Comparison of ENCODE assay signal across 10 cellular contexts in genomic region chr11:66858186-66858938, GRCh38. TPM values are rescaled to one million over a fixed set of nuclear protein-coding genes. Genes with fewer than 3 reads are reported as not detected.
A peak's percentile ranks its signal among the peaks of the same experiment; 100 is the strongest.
DNase-seq lines count a peak whose midpoint lies in the region; ATAC-seq and TF ChIP-seq lines count a peak whose summit lies in the region.
"Had no signal": no experiment of that assay in that cellular context is flagged by ENCODE, and none has a peak within 500 bp of the region (broad histone marks: within the 10 kb centered on the region; RNA-seq: fewer than 3 reads in every experiment).

No MANE protein-coding gene starts in this region.

- H3K9me2 ChIP-seq in GM23248 (ENCODE audit: insufficient read depth): no peaks in the 10 kb centered on the region

- no peak for TF ChIP-seq CTCF in BE2C (IDR thresholded peaks at IDR 0.05; ENCODE audit: low read depth, low read length)
- TF ChIP-seq CTCF in mesothelial cell of epicardium (IDR thresholded peaks at IDR 0.05; ENCODE audit: unreplicated experiment): no peak

- peaks cover 10% of the 10 kb centered on the region; the same call in 1 of the 2 replicates for H3K79me2 ChIP-seq in GM23248 (ENCODE audit: insufficient read depth)

- no peaks in the 10 kb centered on the region for H3K27me3 ChIP-seq in BE2C
- no peaks in the 10 kb centered on the region for H3K27me3 ChIP-seq in GM23248 (replicated peaks; ENCODE audit: insufficient read depth)

- H3K36me3 ChIP-seq in BE2C: peaks cover 39% of the 10 kb centered on the region
- no peaks in the 10 kb centered on the region for H3K36me3 ChIP-seq in GM23248 (ENCODE audit: low read depth)

- no peaks in the 10 kb centered on the region for H4K20me1 ChIP-seq in GM23248 (ENCODE audit: insufficient read depth)

- peak overlapping the region; percentile 57 for H3K4me3 Mint-ChIP-seq in activated T-helper 17 cell treated with anti-CD3 and anti-CD28 coated beads, Interleukin-2, amount 50 U/mL, for 72 hours
- H3K4me3 Mint-ChIP-seq in mesothelial cell of epicardium: peak overlapping the region; percentile 68

- H3K9ac ChIP-seq in GM23248: no peak overlapping the region

- H3K4me1 ChIP-seq in BE2C: peaks cover 7% of the 10 kb centered on the region
- H3K4me1 ChIP-seq in GM23248 (ENCODE audit: insufficient read depth): peaks cover 6% of the 10 kb centered on the region; the same call in 1 of the 2 replicates

- H3K9me3 Mint-ChIP-seq in activated T-helper 17 cell treated with anti-CD3 and anti-CD28 coated beads, Interleukin-2, amount 50 U/mL, for 72 hours: no peaks in the 10 kb centered on the region
- no peaks in the 10 kb centered on the region for H3K9me3 Mint-ChIP-seq in mesothelial cell of epicardium

- DNase-seq in BE2C (peak; percentile 24), GM23248 (peak; percentile 10), mesothelial cell of epicardium (ENCODE audit: low spot score in 2 of 2, unreplicated experiment in 2 of 2) (no peak), T1000 (lab: John Stamatoyannopoulos, UW) (no peak), NCI-H146 treated with DMSO at 0.1 percent for 48 hours (lab: John Stamatoyannopoulos, UW; ENCODE audit: unreplicated experiment) (no peak), NCI-H146 (lab: John Stamatoyannopoulos, UW) (no peak)
- DNase-seq: activated CD4-positive, alpha-beta T cell treated with anti-CD3 and anti-CD28 coated beads for 1 hour; RPMI8226 had no signal

- no peak overlapping the region for H3K4me2 ChIP-seq in GM23248 (ENCODE audit: unreplicated experiment)

- no peak overlapping the region for H2AFZ ChIP-seq in GM23248

- H3K9me3 ChIP-seq in BE2C (no peaks in the 10 kb centered on the region), GM23248 (ENCODE audit: low read depth) (no peaks in the 10 kb centered on the region)

- H3K4me3 ChIP-seq in BE2C (ENCODE audit: low read depth, low read length) (no peak overlapping the region), GM23248 (no peak overlapping the region)

- no peak overlapping the region for H3K27ac ChIP-seq in GM23248

- H3K4me1 Mint-ChIP-seq in activated T-helper 17 cell treated with anti-CD3 and anti-CD28 coated beads, Interleukin-2, amount 50 U/mL, for 72 hours: no peaks in the 10 kb centered on the region
- H3K4me1 Mint-ChIP-seq in mesothelial cell of epicardium: peaks cover 6% of the 10 kb centered on the region

- H3F3A ChIP-seq in GM23248 (ENCODE audit: insufficient read depth): no peaks in the 10 kb centered on the region

- in situ Hi-C loops in GM23248 (cut with MboI): no loop called here

- no peak overlapping the region for H3K27ac Mint-ChIP-seq in activated T-helper 17 cell treated with anti-CD3 and anti-CD28 coated beads, Interleukin-2, amount 50 U/mL, for 72 hours
- no peak overlapping the region for H3K27ac Mint-ChIP-seq in mesothelial cell of epicardium

- no peaks in the 10 kb centered on the region for H3K27me3 Mint-ChIP-seq in activated T-helper 17 cell treated with anti-CD3 and anti-CD28 coated beads, Interleukin-2, amount 50 U/mL, for 72 hours
- no peaks in the 10 kb centered on the region for H3K27me3 Mint-ChIP-seq in mesothelial cell of epicardium (ENCODE audit: low read depth)

- H3K36me3 Mint-ChIP-seq in activated T-helper 17 cell treated with anti-CD3 and anti-CD28 coated beads, Interleukin-2, amount 50 U/mL, for 72 hours (ENCODE audit: low read depth): no peaks in the 10 kb centered on the region
- H3K36me3 Mint-ChIP-seq in mesothelial cell of epicardium: no peaks in the 10 kb centered on the region

- 94 to 96% methylated on average over 43 to 51 of the region's 62 CpGs for WGBS in GM23248 (ENCODE audit: low coverage in 1 of 2, low lambda C conversion rate in 2 of 2, missing lambda C conversion rate in 2 of 2), 2 experiments

- ATAC-seq in activated T-helper 17 cell treated with anti-CD3 and anti-CD28 coated beads, Interleukin-2, amount 50 U/mL, for 72 hours (replicated peaks): no peak
- no peak for ATAC-seq in HG03139 (IDR thresholded peaks at IDR 0.05; ENCODE audit: unreplicated experiment)

RNA-seq across cellular contexts. Expression of gene LRFN4, which starts 1.5 kb away (rescaled TPM):
- 87.3 TPM for polyA plus RNA-seq in BE2C (2012; ENCODE audit: insufficient read depth, insufficient read length, low read depth)
- total RNA-seq in GM23248 (2014; rRNA removed; shearing (Covaris generic)): 38.3 and 42.2 TPM in 2 replicates
- 5.4 and 5.9 TPM in 2 replicates for polyA plus RNA-seq in GM23248 (2016; fragmentation: Nextera tagmentation; extraction: Ambion mirVana)
- 10 to 100 TPM; 20.5 to 43.7 TPM for total RNA-seq in activated T-helper 17 cell treated with anti-CD3 and anti-CD28 coated beads, Interleukin-2, amount 50 U/mL, for 72 hours
- total RNA-seq in mesothelial cell of epicardium: 26.6 to 28.1 TPM (median 27.5 TPM) in 3 replicates

RNA-seq across cellular contexts. Expression of gene RCE1, which starts 15.1 kb away (rescaled TPM):
- polyA plus RNA-seq in BE2C (2012; ENCODE audit: insufficient read depth, insufficient read length, low read depth): 89.7 TPM
- 10.0 and 19.2 TPM in 2 replicates for total RNA-seq in GM23248 (2014; rRNA removed; shearing (Covaris generic))
- 15.9 and 16.6 TPM in 2 replicates for polyA plus RNA-seq in GM23248 (2016; fragmentation: Nextera tagmentation; extraction: Ambion mirVana)
- total RNA-seq in activated T-helper 17 cell treated with anti-CD3 and anti-CD28 coated beads, Interleukin-2, amount 50 U/mL, for 72 hours: 10 to 100 TPM; 27.2 to 31.4 TPM
- 27.0 to 27.8 TPM (median 27.2 TPM) in 3 replicates for total RNA-seq in mesothelial cell of epicardium

Comparison
In these comparisons a context has a peak if more than half of its experiments do, and no peak if none do; other contexts are left out.
1. DNase-seq: peak in BE2C (single experiment) and GM23248 (single experiment); none in mesothelial cell of epicardium (0 of 2), T1000 (single experiment), NCI-H146 treated with DMSO at 0.1 percent for 48 hours (single experiment) and NCI-H146 (single experiment).